In genomic region chr19:52896431-52897148, GRCh38 we compare ENCODE assay signal across 6 cellular contexts. TPM values are rescaled to one million over a fixed set of nuclear protein-coding genes. Genes with fewer than 3 reads are reported as not detected.
A peak's percentile ranks its signal among the peaks of the same experiment; 100 is the strongest.
DNase-seq lines count a peak whose midpoint lies in the region; ATAC-seq lines count a peak whose summit lies in the region.

No MANE protein-coding gene starts in this region.

- H4K12ac ChIP-seq in trophoblast cell (ENCODE audit: low read depth, low read length): peak overlapping the region; percentile 84

- peaks cover 10 to 11% of the 10 kb centered on the region in 2 experiments for H3K4me1 ChIP-seq in trophoblast cell (ENCODE audit: control insufficient read depth in 1 of 2, insufficient read depth in 2 of 2, low read length in 2 of 2)

- peak overlapping the region; percentile 96 for H3K9ac ChIP-seq in trophoblast cell (ENCODE audit: low read length)

- peak overlapping the region; percentile 94 for H3K14ac ChIP-seq in trophoblast cell (ENCODE audit: low read length)

- H2AK5ac ChIP-seq in trophoblast cell (ENCODE audit: low read length): peak overlapping the region; percentile 93

- H3K9me3 ChIP-seq in trophoblast cell (ENCODE audit: insufficient read depth, low read depth, low read length): no peaks in the 10 kb centered on the region

- peak; percentile 3 for DNase-seq in GM04504 (ENCODE audit: low read depth)
- peak; percentile 70 for DNase-seq in NCI-H146 (lab: John Stamatoyannopoulos, UW)
- no peak for DNase-seq in effector memory CD8-positive, alpha-beta T cell
- DNase-seq in trophoblast cell: peak in 1 of 2 donors; percentile 67
- DNase-seq in putamen (ENCODE audit: low spot score): no peak

- peak overlapping the region; percentile 93 for H4K91ac ChIP-seq in trophoblast cell (ENCODE audit: low read depth, low read length)

- peak overlapping the region; percentile 75 for H4K8ac ChIP-seq in trophoblast cell (ENCODE audit: low read depth, low read length)

- H3K79me2 ChIP-seq in trophoblast cell (ENCODE audit: control insufficient read depth, insufficient read depth, low read length, poor library complexity): peaks cover 20% of the 10 kb centered on the region

- peak overlapping the region; percentile 88 to 89 for H3K4me3 Mint-ChIP-seq in effector memory CD8-positive, alpha-beta T cell

- H3K27ac ChIP-seq in trophoblast cell (ENCODE audit: low read depth, low read length): peak overlapping the region; percentile 97

- H3K4ac ChIP-seq in trophoblast cell (ENCODE audit: low read depth, low read length): peak overlapping the region; percentile 96

- H3K4me2 ChIP-seq in trophoblast cell (ENCODE audit: low read length): peak overlapping the region; percentile 74

- H3K4me3 ChIP-seq in trophoblast cell (ENCODE audit: low read depth, low read length): peak overlapping the region; percentile 88

- peak overlapping the region; percentile 85 to 89 for H3K27ac Mint-ChIP-seq in effector memory CD8-positive, alpha-beta T cell

- H2BK120ac ChIP-seq in trophoblast cell (ENCODE audit: insufficient read depth, low read length, poor library complexity): peak overlapping the region; percentile 18

- peak overlapping the region; percentile 78 for H2BK12ac ChIP-seq in trophoblast cell (ENCODE audit: low read length)

- no peak overlapping the region for H3K23ac ChIP-seq in trophoblast cell (ENCODE audit: low read length)

- H3K36me3 Mint-ChIP-seq in effector memory CD8-positive, alpha-beta T cell (ENCODE audit: insufficient read depth): peaks cover 10% of the 10 kb centered on the region

- H3K4me1 Mint-ChIP-seq in effector memory CD8-positive, alpha-beta T cell (ENCODE audit: low read depth in 2 of 2): peaks cover 13 to 21% of the 10 kb centered on the region in 2 donors

- no peak for ATAC-seq in effector memory CD8-positive, alpha-beta T cell (replicated peaks)
- ATAC-seq in HG03095 (IDR thresholded peaks at IDR 0.05; ENCODE audit: unreplicated experiment): no peak

- peaks cover 20% of the 10 kb centered on the region for H3K79me1 ChIP-seq in trophoblast cell (ENCODE audit: low read length)

- H2BK5ac ChIP-seq in trophoblast cell (ENCODE audit: low read depth, low read length, poor library complexity): peak overlapping the region; percentile 66

- H3K36me3 ChIP-seq in trophoblast cell (ENCODE audit: control insufficient read depth in 1 of 2, insufficient read depth in 2 of 2, low read length in 2 of 2): peaks cover 6 to 7% of the 10 kb centered on the region in 2 experiments

- H3K27me3 Mint-ChIP-seq in effector memory CD8-positive, alpha-beta T cell: no peaks in the 10 kb centered on the region

- peak overlapping the region; percentile 62 for H2AFZ ChIP-seq in trophoblast cell (ENCODE audit: insufficient read depth, low read length, poor library complexity)

- no peaks in the 10 kb centered on the region for H3K9me3 Mint-ChIP-seq in effector memory CD8-positive, alpha-beta T cell

- peak overlapping the region; percentile 95 for H3K18ac ChIP-seq in trophoblast cell (ENCODE audit: low read length)

- no CpG with 5 or more reads among the region's 24 CpGs for WGBS in trophoblast cell (ENCODE audit: extremely low coverage, insufficient coverage, insufficient read length)

- H3K27me3 ChIP-seq in trophoblast cell (ENCODE audit: insufficient read depth, low read length): no peaks in the 10 kb centered on the region

RNA-seq across cellular contexts. Expression of gene ZNF320, which starts 0.8 kb away (rescaled TPM):
- polyA plus RNA-seq in trophoblast cell (2013): 10.1 and 13.4 TPM in 2 replicates

RNA-seq across cellular contexts. Expression of gene ZNF888, which starts 26.6 kb away (rescaled TPM):
- 9.6 and 9.8 TPM in 2 replicates for polyA plus RNA-seq in trophoblast cell (2013)

RNA-seq across cellular contexts. Expression of gene ZNF468, which starts 39.2 kb away (rescaled TPM):
- polyA plus RNA-seq in trophoblast cell (2013): 39.1 and 41.5 TPM in 2 replicates

Comparison
In these comparisons a context has a peak if more than half of its experiments do, and no peak if none do; other contexts are left out.
1. DNase-seq: peak in GM04504 (single experiment) and NCI-H146 (single experiment); none in effector memory CD8-positive, alpha-beta T cell (0 of 3) and putamen (single experiment).